Comparison of ENCODE assay signal across 8 cellular contexts in the genomic region with DNA sequence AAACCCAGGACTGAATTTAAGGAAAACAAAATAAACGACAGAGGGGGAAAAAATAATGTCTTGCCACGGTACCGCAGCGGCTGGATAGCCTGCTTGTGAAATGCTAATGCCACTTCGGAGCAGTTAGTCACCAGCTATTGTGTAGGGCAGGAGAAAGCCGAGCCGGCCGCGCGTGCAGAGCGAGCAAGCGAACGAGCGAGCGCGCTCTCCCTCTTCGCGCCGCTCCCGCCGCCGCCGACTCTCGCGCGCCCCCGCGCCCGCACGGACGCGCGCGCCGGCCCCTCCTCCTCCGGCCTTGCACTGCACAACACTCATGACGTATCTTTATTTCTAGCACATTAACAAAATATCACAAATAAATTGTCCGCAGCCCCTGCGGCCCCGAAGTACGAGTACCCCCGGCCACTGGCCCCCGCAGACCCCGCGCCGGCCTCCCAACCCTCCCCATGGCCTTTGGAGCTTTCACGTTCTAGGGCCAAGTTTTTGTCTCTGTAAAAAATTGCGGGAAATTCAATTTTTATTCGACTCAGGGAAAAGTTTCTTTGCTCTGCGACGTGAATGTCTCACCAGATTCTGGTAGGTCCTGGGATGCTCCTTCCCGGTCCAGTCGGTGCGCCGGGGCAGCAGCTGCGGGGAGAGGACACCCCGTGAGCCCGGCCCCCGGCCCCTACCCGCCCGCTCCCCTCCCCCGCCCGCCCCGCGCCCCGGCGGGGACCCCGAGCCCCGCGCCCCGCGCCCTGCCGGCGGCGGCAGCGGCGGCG. TPM values are rescaled to one million over a fixed set of nuclear protein-coding genes. Genes with fewer than 3 reads are reported as not detected.
A peak's percentile ranks its signal among the peaks of the same experiment; 100 is the strongest.
DNase-seq lines count a peak whose midpoint lies in the region; ATAC-seq, FAIRE-seq and TF ChIP-seq lines count a peak whose summit lies in the region.

No MANE protein-coding gene starts in this region.

- H3K36me3 Mint-ChIP-seq in brain, result peaks cover 10% of the 10 kb centered on the region

- H3K4me3 ChIP-seq in A549, result peak overlapping the region; percentile 89
- peak overlapping the region; percentile 60 for H3K4me3 ChIP-seq in iPS-15b (ENCODE audit: low read depth, low read length)
- peak overlapping the region; percentile 76 for H3K4me3 ChIP-seq in skeletal muscle cell (ENCODE audit: low read depth, low read length)

- CTCF ChIA-PET in A549 (lab: Yijun Ruan, JAX), result no interaction called here

- peak overlapping the region; percentile 94 to 99 (median 97) for H3K27ac Mint-ChIP-seq in brain

- H3K4me2 ChIP-seq in A549, result peak overlapping the region; percentile 77

- H3K4me1 ChIP-seq in A549, result peaks cover 11% of the 10 kb centered on the region; the same call in 2 of the 3 replicates
- peaks cover 12% of the 10 kb centered on the region for H3K4me1 ChIP-seq in iPS-15b (ENCODE audit: control insufficient read depth, insufficient read depth, low read length)

- TF ChIP-seq RAD21 in A549 (conservative IDR thresholded peaks at IDR 0.05 in 1 of 2, IDR thresholded peaks at IDR 0.05 in 1 of 2), result 0 out of 5 replicates have a peak, but pooled peaks of 1 of the 2 experiments have one; percentile 19

- 1% methylated on average over 45 of the region's 78 CpGs for WGBS in A549 (ENCODE audit: missing lambda C conversion rate)

- TF ChIP-seq CTCF in A549 (IDR thresholded peaks at IDR 0.05) (no peak), brain (conservative IDR thresholded peaks at IDR 0.05) (no peak)

- ATAC-seq in A549 (peak; percentile 76 to 79), GM18861 (IDR thresholded peaks at IDR 0.05; ENCODE audit: unreplicated experiment) (peak; percentile 48), HG03095 (IDR thresholded peaks at IDR 0.05; ENCODE audit: unreplicated experiment) (peak; percentile 48)

- FAIRE-seq in A549 (lab: Jason Lieb, UNC), result no peak

- peaks cover 0 to 6% (median 0%) of the 10 kb centered on the region in 5 experiments for H3K9me3 Mint-ChIP-seq in brain

- no peak for TF ChIP-seq EP300 in A549 (IDR thresholded peaks at IDR 0.05)

- no peak for TF ChIP-seq POLR2A in A549 (IDR thresholded peaks at IDR 0.05; ENCODE audit: low read length)

- DNase-seq in A549 (ENCODE audit: low read depth in 1 of 2, low spot score in 1 of 2), result peak; percentile 59 to 88
- peak; percentile 86 for DNase-seq in NCI-H2107 treated with DMSO at 0.1 percent for 48 hours (lab: John Stamatoyannopoulos, UW; ENCODE audit: unreplicated experiment)
- peak; percentile 90 for DNase-seq in UCSD-AML1 (lab: John Stamatoyannopoulos, UW; ENCODE audit: unreplicated experiment)
- DNase-seq in skeletal muscle cell (ENCODE audit: low read depth), result peak; percentile 91

- H3K4me3 Mint-ChIP-seq in brain, result peak overlapping the region; percentile 91 to 98 (median 94)

- H3K27me3 ChIP-seq in iPS-15b (ENCODE audit: control insufficient read depth, insufficient read depth, low read length), result no peaks in the 10 kb centered on the region

- peaks cover 77% of the 10 kb centered on the region for H3K4me1 Mint-ChIP-seq in brain

- H3K9me3 ChIP-seq in A549 (no peaks in the 10 kb centered on the region), iPS-15b (ENCODE audit: control insufficient read depth, insufficient read depth, low read length) (no peaks in the 10 kb centered on the region)

- POLR2A ChIA-PET in A549 (lab: Yijun Ruan, JAX), result interaction anchor here (0.6 to 0.9 kb wide), 3 partner anchors 57 to 138 kb away, joined by 3 to 4 read pairs (median 3); no protein-coding TSS in a partner anchor

- H3K9ac ChIP-seq in iPS-15b (ENCODE audit: low read depth, low read length), result peak overlapping the region; percentile 74

- no peaks in the 10 kb centered on the region for H3K36me3 ChIP-seq in iPS-15b (ENCODE audit: control insufficient read depth, insufficient read depth, low read length)

- peaks cover 10% of the 10 kb centered on the region for H3K27me3 Mint-ChIP-seq in brain

- H3K27ac ChIP-seq in A549, result peak overlapping the region; percentile 99 to 100

TF ChIP-seq in A549, 52 proteins besides CTCF, POLR2A, EP300 and RAD21:
- TF ChIP-seq HOXB5 (CRISPR knock-in tag; IDR thresholded peaks at IDR 0.05), result 0 out of 2 replicates have a peak, but pooled peaks have one; percentile 42
- TF ChIP-seq CEBPB (IDR thresholded peaks at IDR 0.05), result peak in 1 of 2 experiments; percentile 18; a peak in 1 of 4 replicates
- no peak for TF ChIP-seq GATA3 (IDR thresholded peaks at IDR 0.05; ENCODE audit: borderline replicate concordance)
- no peak for TF ChIP-seq ESRRA (IDR thresholded peaks at IDR 0.05; ENCODE audit: borderline replicate concordance, low read length)
- no peak for TF ChIP-seq KDM5A (IDR thresholded peaks at IDR 0.05)
- TF ChIP-seq RCOR1 (IDR thresholded peaks at IDR 0.05; ENCODE audit: low read depth, low read length), result no peak
- TF ChIP-seq, protein P1, sequence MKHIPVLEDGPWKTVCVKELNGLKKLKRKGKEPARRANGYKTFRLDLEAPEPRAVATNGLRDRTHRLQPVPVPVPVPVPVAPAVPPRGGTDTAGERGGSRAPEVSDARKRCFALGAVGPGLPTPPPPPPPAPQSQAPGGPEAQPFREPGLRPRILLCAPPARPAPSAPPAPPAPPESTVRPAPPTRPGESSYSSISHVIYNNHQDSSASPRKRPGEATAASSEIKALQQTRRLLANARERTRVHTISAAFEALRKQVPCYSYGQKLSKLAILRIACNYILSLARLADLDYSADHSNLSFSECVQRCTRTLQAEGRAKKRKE (CRISPR knock-in tag; IDR thresholded peaks at IDR 0.05; ENCODE audit: low read depth), result 0 out of 2 replicates have a peak, but pooled peaks have one; percentile 30
- 0 out of 2 replicates have a peak, but pooled peaks have one; percentile 28 for TF ChIP-seq PHF8 (IDR thresholded peaks at IDR 0.05; ENCODE audit: borderline replicate concordance, low read depth)

RNA-seq across cellular contexts. Expression of a gene that starts 1.0 kb away (rescaled TPM):
- polyA plus RNA-seq in A549 (2011; rRNA removed), result 13.0 and 14.9 TPM in 2 replicates
- 1.4 and 1.6 TPM in 2 replicates for polyA plus RNA-seq in A549 (2012; cell fraction: cytosol; rRNA removed)
- 1.7 and 2.6 TPM in 2 replicates for polyA plus RNA-seq in A549 (2012; cell fraction: nucleus; rRNA removed)
- 7.1 to 7.4 TPM (median 7.2 TPM) in 3 replicates for polyA plus RNA-seq in A549 (2017; fragmentation: RNase III; extraction: RNeasy Plus Mini Kit Qiagen cat#74134 plus additional on column Dnase treatment)
- polyA minus RNA-seq in A549 (2011; rRNA and poly(A)+ RNA removed), result 18.6 and 19.7 TPM in 2 replicates
- 10.2 TPM for polyA plus RNA-seq in brain (ENCODE audit: insufficient read depth, low read depth, low replicate concordance)

Comparison
In these comparisons a context has a peak if more than half of its experiments do, and no peak if none do; other contexts are left out.
1. Peak in every context shown above with its lines: DNase-seq, ATAC-seq, H3K4me3 ChIP-seq and H3K27ac ChIP-seq.